Comparison of ENCODE assay signal across 10 cellular contexts in the genomic region with DNA sequence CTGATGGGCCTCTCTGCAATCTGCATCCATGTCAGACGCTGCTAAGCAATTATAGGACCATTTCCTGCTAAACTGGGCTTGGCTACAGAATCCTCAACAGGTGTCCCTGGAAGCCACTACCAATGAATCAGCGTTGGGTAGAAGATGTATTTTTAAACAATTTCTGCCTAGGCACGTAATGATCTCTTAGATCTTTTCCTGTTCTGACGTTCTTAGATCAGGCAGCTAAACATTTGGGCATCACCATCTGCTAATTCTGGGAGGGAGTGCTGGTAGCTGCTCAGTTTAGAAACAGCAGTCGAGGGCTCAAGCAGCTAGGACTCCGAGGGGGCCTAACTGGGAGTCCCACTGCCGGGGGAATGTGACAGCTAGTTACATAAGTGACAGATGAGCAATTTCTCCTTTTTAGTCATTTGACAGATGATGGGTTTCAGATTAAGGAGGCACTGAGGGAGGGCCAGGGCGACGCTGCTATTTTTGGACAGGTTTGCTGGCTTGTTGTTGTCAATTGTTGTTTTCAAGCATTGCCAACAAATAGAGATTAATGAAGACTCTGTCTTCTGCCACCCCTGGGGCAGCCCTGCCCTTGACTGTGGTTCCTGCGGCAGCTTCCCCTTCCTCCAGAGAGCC.
DNase-seq lines count a peak whose midpoint lies in the region; ATAC-seq and TF ChIP-seq lines count a peak whose summit lies in the region.
"Had no signal": no experiment of that assay in that cellular context is flagged by ENCODE, and none has a peak within 500 bp of the region (broad histone marks: within the 10 kb centered on the region; RNA-seq: fewer than 3 reads in every experiment).

No MANE protein-coding gene starts in this region.

- peaks cover 0 to 3% of the 10 kb centered on the region in 2 donors for H3K4me1 Mint-ChIP-seq in effector memory CD8-positive, alpha-beta T cell (ENCODE audit: low read depth in 2 of 2)
- peaks cover 6% of the 10 kb centered on the region for H3K4me1 Mint-ChIP-seq in activated naive CD8-positive, alpha-beta T cell treated with anti-CD3 and anti-CD28 coated beads for 36 hours
- H3K4me1 Mint-ChIP-seq in endodermal cell, result no peaks in the 10 kb centered on the region
- H3K4me1 Mint-ChIP-seq: central memory CD8-positive, alpha-beta T cell had no signal

- H3K27ac Mint-ChIP-seq in effector memory CD8-positive, alpha-beta T cell, result no peak overlapping the region
- H3K27ac Mint-ChIP-seq in activated naive CD8-positive, alpha-beta T cell treated with anti-CD3 and anti-CD28 coated beads for 36 hours, result no peak overlapping the region
- no peak overlapping the region for H3K27ac Mint-ChIP-seq in endodermal cell

- POLR2A ChIA-PET in HEK293 (lab: Yijun Ruan, JAX), result no interaction called here

- TF ChIP-seq CTCF in HEK293 (tag by site-specific recombination; IDR thresholded peaks at IDR 0.05), result no peak
- TF ChIP-seq CTCF in endodermal cell (conservative IDR thresholded peaks at IDR 0.05), result no peak

- H3K9me3 ChIP-seq in HEK293 (ENCODE audit: control insufficient read depth, insufficient read depth, low read depth, low read length) (no peaks in the 10 kb centered on the region), endodermal cell (ENCODE audit: control insufficient read depth, low read length) (no peaks in the 10 kb centered on the region)

- CTCF ChIA-PET in HEK293 (lab: Yijun Ruan, JAX), result interaction anchor here (0.7 kb wide), 2 partner anchors 309 to 1705 kb away, joined by 3 read pairs; no protein-coding TSS in a partner anchor

- H3K27ac ChIP-seq in HEK293 (ENCODE audit: extremely low read depth, low read depth, low read length) (no peak overlapping the region), endodermal cell (ENCODE audit: low read depth, low read length) (no peak overlapping the region)

- no peak overlapping the region for H3K4me3 Mint-ChIP-seq in effector memory CD8-positive, alpha-beta T cell
- H3K4me3 Mint-ChIP-seq in activated naive CD8-positive, alpha-beta T cell treated with anti-CD3 and anti-CD28 coated beads for 36 hours, result no peak overlapping the region
- H3K4me3 Mint-ChIP-seq in endodermal cell, result no peak overlapping the region
- H3K4me3 Mint-ChIP-seq: central memory CD8-positive, alpha-beta T cell had no signal

- no peaks in the 10 kb centered on the region; a peak in 1 of 3 replicates for H3K36me3 ChIP-seq in HEK293 (ENCODE audit: control insufficient read depth in 2 of 2, insufficient read depth in 1 of 2, low read length in 2 of 2)
- H3K36me3 ChIP-seq in endodermal cell (ENCODE audit: control insufficient read depth, insufficient read depth, low read length), result no peaks in the 10 kb centered on the region

- no peaks in the 10 kb centered on the region for H3K27me3 ChIP-seq in endodermal cell (ENCODE audit: control insufficient read depth, insufficient read depth, low read length, poor library complexity, severe bottlenecking)

- peaks cover 0 to 19% of the 10 kb centered on the region in 2 donors for H3K27me3 Mint-ChIP-seq in effector memory CD8-positive, alpha-beta T cell
- H3K27me3 Mint-ChIP-seq in activated naive CD8-positive, alpha-beta T cell treated with anti-CD3 and anti-CD28 coated beads for 36 hours, result peaks cover 13% of the 10 kb centered on the region
- H3K27me3 Mint-ChIP-seq in endodermal cell (ENCODE audit: insufficient read depth), result no peaks in the 10 kb centered on the region

- H3K36me3 Mint-ChIP-seq in effector memory CD8-positive, alpha-beta T cell (ENCODE audit: insufficient read depth), result no peaks in the 10 kb centered on the region
- no peaks in the 10 kb centered on the region for H3K36me3 Mint-ChIP-seq in activated naive CD8-positive, alpha-beta T cell treated with anti-CD3 and anti-CD28 coated beads for 36 hours
- no peaks in the 10 kb centered on the region for H3K36me3 Mint-ChIP-seq in endodermal cell (ENCODE audit: low read depth)

- H3K9me3 Mint-ChIP-seq in effector memory CD8-positive, alpha-beta T cell, result no peaks in the 10 kb centered on the region
- H3K9me3 Mint-ChIP-seq in activated naive CD8-positive, alpha-beta T cell treated with anti-CD3 and anti-CD28 coated beads for 36 hours, result no peaks in the 10 kb centered on the region
- no peaks in the 10 kb centered on the region for H3K9me3 Mint-ChIP-seq in endodermal cell
- H3K9me3 Mint-ChIP-seq: central memory CD8-positive, alpha-beta T cell had no signal

- H3K4me3 ChIP-seq in HEK293 (ENCODE audit: low read depth, low read length) (no peak overlapping the region), endodermal cell (ENCODE audit: low read length) (no peak overlapping the region)

- ATAC-seq in GM18861 (IDR thresholded peaks at IDR 0.05; ENCODE audit: unreplicated experiment) (peak; percentile 90), HG03575 (IDR thresholded peaks at IDR 0.05; ENCODE audit: extremely low read depth, insufficient number of reproducible peaks, low FRiP score, unreplicated experiment) (peak; percentile 61)
- ATAC-seq in effector memory CD8-positive, alpha-beta T cell (replicated peaks), result no peak

- H3K4me1 ChIP-seq in HEK293 (ENCODE audit: control insufficient read depth, insufficient read depth, low read length), result no peaks in the 10 kb centered on the region
- H3K4me1 ChIP-seq in endodermal cell (ENCODE audit: control insufficient read depth, insufficient read depth, low read length), result no peaks in the 10 kb centered on the region

- peak; percentile 28 for DNase-seq in myocyte (ENCODE audit: low read depth)
- no peak for DNase-seq in effector memory CD8-positive, alpha-beta T cell
- no peak for DNase-seq in activated naive CD8-positive, alpha-beta T cell treated with anti-CD3 and anti-CD28 coated beads for 36 hours
- DNase-seq in endodermal cell, result no peak
- DNase-seq in islet precursor cell, result no peak
- DNase-seq: activated CD4-positive, alpha-beta T cell treated with anti-CD3 and anti-CD28 coated beads for 48 hours had no signal

- WGBS in endodermal cell (ENCODE audit: insufficient coverage in 1 of 2, insufficient read length in 1 of 2), 2 experiments, result 85 to 89% methylated on average over 8 to 10 of the region's 10 CpGs

- H3K9ac ChIP-seq in endodermal cell (ENCODE audit: extremely low read depth, low read length, poor library complexity, severe bottlenecking), result no peak overlapping the region

TF ChIP-seq in HEK293, 187 proteins besides CTCF, POLR2A, EP300 and RAD21:
- TF ChIP-seq ZBTB26 (tag by site-specific recombination; optimal IDR thresholded peaks at IDR 0.05) (no peak), ZNF677 (tag by site-specific recombination; IDR thresholded peaks at IDR 0.05) (no peak), ZNF776 (tag by site-specific recombination; IDR thresholded peaks at IDR 0.05; ENCODE audit: borderline replicate concordance) (no peak), ZNF747 (tag by site-specific recombination; IDR thresholded peaks at IDR 0.05) (no peak), ZNF514 (tag by site-specific recombination; IDR thresholded peaks at IDR 0.05) (no peak), SCRT2 (tag by site-specific recombination; IDR thresholded peaks at IDR 0.05) (peak; percentile 75), ZNF571 (tag by site-specific recombination; IDR thresholded peaks at IDR 0.05) (no peak)
- TF ChIP-seq, protein P1, sequence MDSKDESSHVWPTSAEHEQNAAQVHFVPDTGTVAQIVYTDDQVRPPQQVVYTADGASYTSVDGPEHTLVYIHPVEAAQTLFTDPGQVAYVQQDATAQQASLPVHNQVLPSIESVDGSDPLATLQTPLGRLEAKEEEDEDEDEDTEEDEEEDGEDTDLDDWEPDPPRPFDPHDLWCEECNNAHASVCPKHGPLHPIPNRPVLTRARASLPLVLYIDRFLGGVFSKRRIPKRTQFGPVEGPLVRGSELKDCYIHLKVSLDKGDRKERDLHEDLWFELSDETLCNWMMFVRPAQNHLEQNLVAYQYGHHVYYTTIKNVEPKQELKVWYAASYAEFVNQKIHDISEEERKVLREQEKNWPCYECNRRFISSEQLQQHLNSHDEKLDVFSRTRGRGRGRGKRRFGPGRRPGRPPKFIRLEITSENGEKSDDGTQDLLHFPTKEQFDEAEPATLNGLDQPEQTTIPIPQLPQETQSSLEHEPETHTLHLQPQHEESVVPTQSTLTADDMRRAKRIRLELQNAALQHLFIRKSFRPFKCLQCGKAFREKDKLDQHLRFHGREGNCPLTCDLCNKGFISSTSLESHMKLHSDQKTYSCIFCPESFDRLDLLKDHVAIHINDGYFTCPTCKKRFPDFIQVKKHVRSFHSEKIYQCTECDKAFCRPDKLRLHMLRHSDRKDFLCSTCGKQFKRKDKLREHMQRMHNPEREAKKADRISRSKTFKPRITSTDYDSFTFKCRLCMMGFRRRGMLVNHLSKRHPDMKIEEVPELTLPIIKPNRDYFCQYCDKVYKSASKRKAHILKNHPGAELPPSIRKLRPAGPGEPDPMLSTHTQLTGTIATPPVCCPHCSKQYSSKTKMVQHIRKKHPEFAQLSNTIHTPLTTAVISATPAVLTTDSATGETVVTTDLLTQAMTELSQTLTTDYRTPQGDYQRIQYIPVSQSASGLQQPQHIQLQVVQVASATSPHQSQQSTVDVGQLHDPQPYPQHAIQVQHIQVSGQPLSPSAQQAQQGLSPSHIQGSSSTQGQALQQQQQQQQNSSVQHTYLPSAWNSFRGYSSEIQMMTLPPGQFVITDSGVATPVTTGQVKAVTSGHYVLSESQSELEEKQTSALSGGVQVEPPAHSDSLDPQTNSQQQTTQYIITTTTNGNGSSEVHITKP (tag by site-specific recombination; IDR thresholded peaks at IDR 0.05), result no peak
